In genomic region chr15:71705151-71705550, GRCh38 we compare ENCODE assay signal across 16 cellular contexts.
DNase-seq lines count a peak whose midpoint lies in the region; ATAC-seq and TF ChIP-seq lines count a peak whose summit lies in the region.
"Had no signal": no experiment of that assay in that cellular context is flagged by ENCODE, and none has a peak within 500 bp of the region (broad histone marks: within the 10 kb centered on the region; RNA-seq: fewer than 3 reads in every experiment).

No MANE protein-coding gene starts in this region.

- DNase-seq in GM12865 (ENCODE audit: low read depth) (peak; percentile 39), SJCRH30 (peak; percentile 56 to 59), fibroblast of gingiva (ENCODE audit: low read depth) (peak; percentile 4), osteoblast (ENCODE audit: insufficient read length, low spot score, missing footprints) (no peak), COLO829 (ENCODE audit: low spot score) (no peak), DMS79 treated with DMSO at 0.1 percent for 48 hours (lab: John Stamatoyannopoulos, UW) (no peak)
- DNase-seq: activated CD4-positive, alpha-beta memory T cell treated with anti-CD3 and anti-CD28 coated beads, Interleukin-2, amount 10 ng/mL, durations not matched to agents 7 days and 5 days; activated T-cell treated with anti-CD3 and anti-CD28 coated beads, Interleukin-2, amount 50 U/mL, for 48 hours; glutamatergic neuron; NCI-H1048; NCI-H526 treated with DMSO at 0.1 percent for 48 hours; stimulated activated CD4-positive, alpha-beta T cell treated with anti-CD3 and anti-CD28 coated beads, Interleukin-1b, Interleukin-23, amount 100 ng/mL, for 48 hours had no signal

- TF ChIP-seq CTCF in GM12865 (IDR thresholded peaks at IDR 0.05; ENCODE audit: insufficient read depth, low read depth, low read length, missing control alignments) (no peak), osteoblast (IDR thresholded peaks at IDR 0.05; ENCODE audit: extremely low read depth, low read depth, low read length) (no peak)

- H3K79me2 ChIP-seq in osteoblast (ENCODE audit: insufficient read depth, low read length), result no peaks in the 10 kb centered on the region

- no peaks in the 10 kb centered on the region for H4K20me1 ChIP-seq in osteoblast (ENCODE audit: insufficient read depth, low read length)

- H3K4me1 ChIP-seq in SJCRH30 (peaks cover 55% of the 10 kb centered on the region), osteoblast (ENCODE audit: insufficient read depth, low read length) (peaks cover 20% of the 10 kb centered on the region)

- H3K4me3 ChIP-seq in GM12865 (ENCODE audit: low read depth, low read length), result no peak overlapping the region
- H3K4me3 ChIP-seq in SJCRH30, result no peak overlapping the region
- H3K4me3 ChIP-seq in osteoblast (ENCODE audit: insufficient read depth, low read length), result no peak overlapping the region
- H3K4me3 ChIP-seq: right atrium auricular region had no signal

- H3K9me3 ChIP-seq in SJCRH30 (replicated peaks) (no peaks in the 10 kb centered on the region), osteoblast (ENCODE audit: low read depth, low read length) (no peaks in the 10 kb centered on the region)
- H3K9me3 ChIP-seq: neutrophil, right atrium auricular region had no signal

- ATAC-seq in GM19455 (IDR thresholded peaks at IDR 0.05; ENCODE audit: unreplicated experiment), result no peak
- ATAC-seq: Panc1 had no signal

- H3K36me3 ChIP-seq in SJCRH30 (no peaks in the 10 kb centered on the region), osteoblast (ENCODE audit: insufficient read depth, low read length) (no peaks in the 10 kb centered on the region)
- H3K36me3 ChIP-seq: neutrophil, right atrium auricular region had no signal

- no peaks in the 10 kb centered on the region for H3K27me3 ChIP-seq in SJCRH30
- H3K27me3 ChIP-seq in osteoblast (ENCODE audit: insufficient read depth, low read length), result peaks cover 6% of the 10 kb centered on the region
- H3K27me3 ChIP-seq: right atrium auricular region had no signal

- H3K4me2 ChIP-seq in osteoblast (ENCODE audit: insufficient read depth, low read length), result peak overlapping the region; percentile 9

- H3K27ac ChIP-seq in SJCRH30, result peak overlapping the region; percentile 26; the same call in 1 of the 2 replicates
- no peak overlapping the region for H3K27ac ChIP-seq in osteoblast (ENCODE audit: low read depth, low read length)
- H3K27ac ChIP-seq: neutrophil, right atrium auricular region had no signal

- no peak overlapping the region for H2AFZ ChIP-seq in osteoblast (ENCODE audit: low read length)

Comparison
In these comparisons a context has a peak if more than half of its experiments do, and no peak if none do; other contexts are left out.
1. DNase-seq: peak in GM12865 (single experiment), SJCRH30 (2 of 2) and fibroblast of gingiva (single experiment); none in osteoblast (single experiment), COLO829 (single experiment) and DMS79 treated with DMSO at 0.1 percent for 48 hours (single experiment).